11 cellular contexts compared by ENCODE assay signal in the genomic region with DNA sequence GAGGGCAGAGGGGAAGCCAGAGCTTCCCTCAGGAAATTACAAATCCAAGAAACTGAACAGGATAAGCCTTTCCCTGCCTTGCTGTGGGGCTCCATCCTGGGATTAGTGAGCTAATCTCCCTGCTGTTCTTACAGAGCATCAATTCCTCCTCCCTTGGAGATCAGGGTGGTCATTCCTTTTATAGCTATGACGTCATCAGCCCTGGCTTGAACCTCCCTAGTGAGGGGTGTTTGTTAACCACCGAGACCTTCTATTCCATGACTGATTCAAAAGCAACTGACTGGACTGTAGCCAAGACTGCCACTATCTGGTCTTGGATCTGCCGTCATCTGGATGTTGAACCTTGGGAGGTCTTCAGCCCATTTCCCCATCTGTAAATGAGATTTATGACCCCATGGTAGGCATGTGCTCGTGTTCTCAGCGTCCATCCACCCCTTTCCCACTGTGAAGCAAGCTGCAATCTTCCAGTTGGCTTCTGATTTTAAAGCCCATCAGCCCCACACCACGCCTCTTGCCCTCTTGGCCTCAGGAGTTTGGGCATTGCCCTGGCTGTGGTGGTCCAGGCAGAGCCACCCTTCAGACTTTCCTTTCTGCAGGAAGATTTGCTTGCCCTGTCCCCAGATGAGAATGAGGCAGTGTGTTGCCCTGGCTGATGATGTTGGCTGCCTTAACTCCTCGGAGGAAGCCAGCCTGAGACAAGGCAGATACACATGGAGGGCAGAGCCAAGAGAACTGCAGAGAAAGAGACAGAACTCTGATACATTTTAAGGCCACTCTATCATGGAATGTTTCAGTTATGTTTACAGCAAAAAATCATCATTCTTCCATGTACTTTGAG. TPM values are rescaled to one million over a fixed set of nuclear protein-coding genes. Genes with fewer than 3 reads are reported as not detected.
A peak's percentile ranks its signal among the peaks of the same experiment; 100 is the strongest.
DNase-seq lines count a peak whose midpoint lies in the region; ATAC-seq and TF ChIP-seq lines count a peak whose summit lies in the region.
"Had no signal": no experiment of that assay in that cellular context is flagged by ENCODE, and none has a peak within 500 bp of the region (broad histone marks: within the 10 kb centered on the region; RNA-seq: fewer than 3 reads in every experiment).

No MANE protein-coding gene starts in this region.

- DNase-seq in GM03348 (ENCODE audit: low spot score) (peak; percentile 67), T1000 (lab: John Stamatoyannopoulos, UW) (peak; percentile 71), heart right ventricle (peak in 1 of 2 donors; percentile 42), sciatic nerve (ENCODE audit: low spot score) (no peak), Kasumi-1 (lab: John Stamatoyannopoulos, UW) (no peak), Ammon's horn (ENCODE audit: low spot score) (no peak)
- DNase-seq: activated naive CD8-positive, alpha-beta T cell treated with anti-CD3 and anti-CD28 coated beads, Interleukin-2, amount 10 ng/mL, durations not matched to agents 7 days and 5 days; hippocampal formation had no signal

- peak; percentile 16 to 78 (median 39) for ATAC-seq in heart right ventricle
- peak; percentile 38 for ATAC-seq in sciatic nerve
- ATAC-seq in GM21528 (IDR thresholded peaks at IDR 0.05; ENCODE audit: low FRiP score, unreplicated experiment): no peak
- ATAC-seq in HG03139 (IDR thresholded peaks at IDR 0.05; ENCODE audit: unreplicated experiment): no peak

- peak overlapping the region in 8 of 10 donors; percentile 18 to 80 (median 44) for H3K27ac ChIP-seq in heart right ventricle
- H3K27ac ChIP-seq: VCaP had no signal

- H3K36me3 ChIP-seq in heart right ventricle: no peaks in the 10 kb centered on the region

- 42 to 52% methylated on average over 7 of the region's 7 CpGs for WGBS in heart right ventricle, 2 donors

- H3K27me3 ChIP-seq in heart right ventricle: no peaks in the 10 kb centered on the region

- no peaks in the 10 kb centered on the region for H3K9me3 ChIP-seq in heart right ventricle

- H3K4me1 ChIP-seq in heart right ventricle: peaks cover 9 to 74% (median 36%) of the 10 kb centered on the region in 9 donors

- TF ChIP-seq CTCF in heart right ventricle (IDR thresholded peaks at IDR 0.05): no peak

- intact Hi-C loops in heart right ventricle (cut with DNase I): loop anchor here in 1 of 10 donors (10.0 kb wide), 1 partner anchor 54 kb away; no protein-coding TSS in a partner anchor
- intact Hi-C loops in sciatic nerve (cut with DNase I): no loop called here

- H3K4me3 ChIP-seq in heart right ventricle: no peak overlapping the region

RNA-seq across cellular contexts. Expression of a gene that starts 59.6 kb away (rescaled TPM):
- total RNA-seq in heart right ventricle (100 to 1,000 TPM in 6 of 10 donors, 10 to 100 TPM in 4; 82.5 to 235 (median 112) TPM), sciatic nerve (216 TPM)
- 100 to 1,000 TPM in 1 of 2 donors, 10 to 100 TPM in 1; 67.2 to 104 TPM for polyA plus RNA-seq in heart right ventricle

Comparison
In these comparisons a context has a peak if more than half of its experiments do, and no peak if none do; other contexts are left out.
1. DNase-seq: peak in GM03348 (single experiment) and T1000 (single experiment); none in sciatic nerve (single experiment), Kasumi-1 (0 of 2) and Ammon's horn (single experiment).
2. ATAC-seq: peak in heart right ventricle (8 of 8) and sciatic nerve (single experiment); none in GM21528 (single experiment) and HG03139 (single experiment).